8 cellular contexts compared by ENCODE assay signal in the genomic region with DNA sequence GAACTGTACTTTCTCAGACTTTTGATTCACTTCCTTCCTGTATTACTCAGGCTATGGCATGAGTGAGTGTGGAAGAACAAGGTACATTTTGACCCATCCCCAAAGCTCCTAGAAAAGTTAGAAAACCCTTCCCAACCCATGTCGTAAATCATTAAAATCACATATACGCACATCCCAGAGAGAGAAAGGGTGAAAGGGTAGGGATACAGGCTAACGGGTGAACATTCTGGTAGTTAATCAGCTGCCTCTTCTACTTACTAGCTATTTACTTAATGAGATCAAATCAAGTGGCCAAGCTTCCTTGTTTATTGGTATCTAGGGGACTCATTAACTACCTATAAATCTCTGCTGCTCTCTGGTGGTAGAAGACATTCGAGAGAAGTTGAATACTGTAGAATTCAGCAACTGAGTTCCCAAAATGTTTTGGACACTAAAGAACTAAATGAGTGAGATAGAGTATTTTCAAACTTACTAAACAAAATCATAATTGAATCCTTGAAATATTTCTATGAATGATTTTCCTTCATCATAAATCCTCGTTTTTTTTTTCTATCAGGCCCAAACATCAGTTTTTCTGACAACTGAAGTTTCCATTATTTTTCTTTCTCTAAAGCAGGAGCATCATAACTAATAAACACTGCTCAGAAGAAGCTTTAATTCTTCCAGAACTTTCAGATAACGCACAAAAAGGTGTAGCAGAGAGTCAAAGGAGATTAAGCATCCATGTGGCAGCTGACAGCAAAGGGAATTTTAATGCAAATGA.
A peak's percentile ranks its signal among the peaks of the same experiment; 100 is the strongest.
DNase-seq lines count a peak whose midpoint lies in the region; ATAC-seq, FAIRE-seq and TF ChIP-seq lines count a peak whose summit lies in the region.

No MANE protein-coding gene starts in this region.

- H3K9me2 ChIP-seq in OCI-LY1 (ENCODE audit: low read depth, low read length), result no peaks in the 10 kb centered on the region

- H2BK120ac ChIP-seq in neuronal stem cell (ENCODE audit: low read depth, low read length), result no peak overlapping the region

- H3K4me1 ChIP-seq in OCI-LY1 (ENCODE audit: insufficient read depth, low read length, severe bottlenecking), result no peaks in the 10 kb centered on the region
- no peaks in the 10 kb centered on the region for H3K4me1 ChIP-seq in neuronal stem cell (ENCODE audit: control insufficient read depth in 2 of 2, insufficient read depth in 1 of 2, low read depth in 1 of 2, low read length in 2 of 2)

- H3K27me3 Mint-ChIP-seq in naive thymus-derived CD8-positive, alpha-beta T cell, result peaks cover 0 to 17% (median 5%) of the 10 kb centered on the region in 5 donors

- H3K18ac ChIP-seq in neuronal stem cell (ENCODE audit: low read length), result no peak overlapping the region

- H3F3A ChIP-seq in OCI-LY1 (ENCODE audit: insufficient read depth, low read length), result no peaks in the 10 kb centered on the region

- TF ChIP-seq CTCF in GM20000 (IDR thresholded peaks at IDR 0.05; ENCODE audit: extremely low read depth, missing control alignments) (no peak), OCI-LY1 (IDR thresholded peaks at IDR 0.05; ENCODE audit: low read length) (peak; percentile 56; the same call in 1 of the 2 replicates)

- H3K4me3 Mint-ChIP-seq in naive thymus-derived CD8-positive, alpha-beta T cell, result no peak overlapping the region

- H3K9ac ChIP-seq in OCI-LY1 (ENCODE audit: low read length) (no peak overlapping the region), neuronal stem cell (ENCODE audit: low read depth, low read length, poor library complexity) (no peak overlapping the region)

- H4K8ac ChIP-seq in neuronal stem cell (ENCODE audit: low read depth, low read length), result no peak overlapping the region

- peaks cover 0 to 1% (median 0%) of the 10 kb centered on the region in 3 donors for H3K36me3 Mint-ChIP-seq in naive thymus-derived CD8-positive, alpha-beta T cell

- POLR2A ChIA-PET in naive thymus-derived CD8-positive, alpha-beta T cell (lab: Charles Lee), result no interaction called here

- no peak overlapping the region for H2BK5ac ChIP-seq in neuronal stem cell (ENCODE audit: low read length)

- no peak overlapping the region for H3K4me2 ChIP-seq in OCI-LY1 (ENCODE audit: low read length)
- no peak overlapping the region for H3K4me2 ChIP-seq in neuronal stem cell (ENCODE audit: insufficient read depth, low read length, poor library complexity, severe bottlenecking)

- no peaks in the 10 kb centered on the region for H3K9me3 ChIP-seq in OCI-LY1 (ENCODE audit: low read length)
- no peaks in the 10 kb centered on the region for H3K9me3 ChIP-seq in neuronal stem cell (replicated peaks in 1 of 2; ENCODE audit: control insufficient read depth in 2 of 2, insufficient read depth in 1 of 2, low read depth in 1 of 2, low read length in 2 of 2)

- H3K79me1 ChIP-seq in neuronal stem cell (ENCODE audit: low read depth, low read length), result no peaks in the 10 kb centered on the region

- no peak overlapping the region for H3K27ac Mint-ChIP-seq in naive thymus-derived CD8-positive, alpha-beta T cell

- H3K27me3 ChIP-seq in OCI-LY1 (ENCODE audit: insufficient read depth, low read length) (no peaks in the 10 kb centered on the region), neuronal stem cell (ENCODE audit: control insufficient read depth in 3 of 3, insufficient read depth in 3 of 3, low read depth in 1 of 3, low read length in 3 of 3) (no peaks in the 10 kb centered on the region)

- H2BK15ac ChIP-seq in neuronal stem cell (ENCODE audit: low read length), result no peak overlapping the region

- no peaks in the 10 kb centered on the region for H3K4me1 Mint-ChIP-seq in naive thymus-derived CD8-positive, alpha-beta T cell

- H3K36me3 ChIP-seq in OCI-LY1 (ENCODE audit: insufficient read depth, low read length) (no peaks in the 10 kb centered on the region), neuronal stem cell (replicated peaks in 1 of 2; ENCODE audit: control insufficient read depth in 2 of 2, insufficient read depth in 2 of 2, low read length in 2 of 2) (no peaks in the 10 kb centered on the region)

- H3K4ac ChIP-seq in neuronal stem cell (ENCODE audit: low read length), result no peak overlapping the region

- H2BK12ac ChIP-seq in neuronal stem cell (ENCODE audit: low read length), result no peak overlapping the region

- FAIRE-seq in A204.1 (lab: Jason Lieb, UNC), result peak; percentile 73

- DNase-seq in GM20000 (ENCODE audit: low spot score) (peak; percentile 12), epidermal melanocyte (ENCODE audit: insufficient read length, low spot score) (peak; percentile 55), neuronal stem cell (ENCODE audit: low spot score) (peak; percentile 40), activated gamma-delta T cell (lab: John Stamatoyannopoulos, UW) (no peak)
- DNase-seq in naive thymus-derived CD8-positive, alpha-beta T cell, result no peak

- no peaks in the 10 kb centered on the region for H3K79me2 ChIP-seq in OCI-LY1 (ENCODE audit: insufficient read depth, low read length)

- H3K23ac ChIP-seq in neuronal stem cell (ENCODE audit: low read depth, low read length, poor library complexity), result no peak overlapping the region

- no peak overlapping the region for H3K4me3 ChIP-seq in OCI-LY1 (ENCODE audit: low read depth, low read length, poor library complexity, severe bottlenecking)
- no peak overlapping the region for H3K4me3 ChIP-seq in neuronal stem cell (ENCODE audit: low read length in 2 of 2)

- ATAC-seq in naive thymus-derived CD8-positive, alpha-beta T cell, result no peak
- no peak for ATAC-seq in HG03469 (IDR thresholded peaks at IDR 0.05; ENCODE audit: unreplicated experiment)

- H4K20me1 ChIP-seq in OCI-LY1 (ENCODE audit: insufficient read depth, low read length), result no peaks in the 10 kb centered on the region

- no peak overlapping the region for H4K91ac ChIP-seq in neuronal stem cell (ENCODE audit: low read depth, low read length, poor library complexity)

- H2AK5ac ChIP-seq in neuronal stem cell (ENCODE audit: low read depth, low read length), result no peak overlapping the region

- H3K9me3 Mint-ChIP-seq in naive thymus-derived CD8-positive, alpha-beta T cell, result peaks cover 0 to 2% (median 0%) of the 10 kb centered on the region in 9 donors

- H3K14ac ChIP-seq in neuronal stem cell (ENCODE audit: low read length), result no peak overlapping the region

- H2AFZ ChIP-seq in OCI-LY1 (ENCODE audit: low read length), result no peak overlapping the region
- H2AFZ ChIP-seq in neuronal stem cell (ENCODE audit: low read length), result no peak overlapping the region

- H3K27ac ChIP-seq in OCI-LY1 (ENCODE audit: low read depth, low read length, poor library complexity, severe bottlenecking) (no peak overlapping the region), neuronal stem cell (replicated peaks; ENCODE audit: low read length) (no peak overlapping the region)

- no CpG with 5 or more reads among the region's 6 CpGs for WGBS in neuronal stem cell (ENCODE audit: extremely low coverage in 2 of 2, insufficient read length in 2 of 2, insufficient replicate concordance in 1 of 2), 2 donors

Comparison
In these comparisons a context has a peak if more than half of its experiments do, and no peak if none do; other contexts are left out.
1. DNase-seq: peak in GM20000 (single experiment), epidermal melanocyte (single experiment) and neuronal stem cell (single experiment); none in activated gamma-delta T cell (single experiment) and naive thymus-derived CD8-positive, alpha-beta T cell (0 of 10).